9 cellular contexts compared by ENCODE assay signal in genomic region chr3:33278106-33278672, GRCh38. TPM values are rescaled to one million over a fixed set of nuclear protein-coding genes. Genes with fewer than 3 reads are reported as not detected.
A peak's percentile ranks its signal among the peaks of the same experiment; 100 is the strongest.
DNase-seq lines count a peak whose midpoint lies in the region; ATAC-seq and TF ChIP-seq lines count a peak whose summit lies in the region.
"Had no signal": no experiment of that assay in that cellular context is flagged by ENCODE, and none has a peak within 500 bp of the region (broad histone marks: within the 10 kb centered on the region; RNA-seq: fewer than 3 reads in every experiment).

No MANE protein-coding gene starts in this region.

- intact Hi-C loops in sigmoid colon (cut with DNase I), result no loop called here

- peak overlapping the region in 1 of 4 donors; percentile 82 for H3K27ac ChIP-seq in gastroesophageal sphincter
- H3K27ac ChIP-seq in sigmoid colon, result peak overlapping the region in 3 of 4 donors; percentile 68 to 81 (median 72)

- TF ChIP-seq EP300 in gastroesophageal sphincter (IDR thresholded peaks at IDR 0.05) (no peak), sigmoid colon (IDR thresholded peaks at IDR 0.05) (no peak)

- H3K4me1 ChIP-seq in gastroesophageal sphincter, result peaks cover 0 to 26% (median 0%) of the 10 kb centered on the region in 3 donors
- H3K4me1 ChIP-seq in sigmoid colon, result peaks cover 0 to 15% (median 5%) of the 10 kb centered on the region in 4 donors

- no peaks in the 10 kb centered on the region for H3K9me3 ChIP-seq in gastroesophageal sphincter
- H3K9me3 ChIP-seq in sigmoid colon, result no peaks in the 10 kb centered on the region

- peak; percentile 36 for ATAC-seq in gastroesophageal sphincter
- no peak for ATAC-seq in GM19351 (IDR thresholded peaks at IDR 0.05; ENCODE audit: unreplicated experiment)
- ATAC-seq in GM18870 (IDR thresholded peaks at IDR 0.05; ENCODE audit: unreplicated experiment), result no peak
- ATAC-seq in GM19452 (IDR thresholded peaks at IDR 0.05; ENCODE audit: unreplicated experiment), result no peak

- peak; percentile 29 for DNase-seq in H7
- peak; percentile 6 for DNase-seq in RPMI7951 (ENCODE audit: low read depth)
- DNase-seq in sigmoid colon, result no peak
- DNase-seq in activated naive CD4-positive, alpha-beta T cell treated with Interleukin-2 at 50 U/mL for 16 hours, result no peak
- DNase-seq: left cardiac atrium had no signal

- H3K4me3 ChIP-seq in H7 (ENCODE audit: insufficient read depth, low read depth, low read length), result peak overlapping the region; percentile 66
- peak overlapping the region; percentile 65 to 91 for H3K4me3 ChIP-seq in gastroesophageal sphincter
- H3K4me3 ChIP-seq in sigmoid colon, result peak overlapping the region; percentile 54 to 95 (median 72)

- TF ChIP-seq CTCF in gastroesophageal sphincter (IDR thresholded peaks at IDR 0.05) (no peak), sigmoid colon (IDR thresholded peaks at IDR 0.05) (no peak)

- no peaks in the 10 kb centered on the region for H3K36me3 ChIP-seq in H7 (replicated peaks; ENCODE audit: control insufficient read depth, insufficient read depth, low read length)
- no peaks in the 10 kb centered on the region for H3K36me3 ChIP-seq in gastroesophageal sphincter
- no peaks in the 10 kb centered on the region for H3K36me3 ChIP-seq in sigmoid colon

- H3K27me3 ChIP-seq in H7 (ENCODE audit: control insufficient read depth, insufficient read depth, low read length) (no peaks in the 10 kb centered on the region), gastroesophageal sphincter (peaks cover 4% of the 10 kb centered on the region), sigmoid colon (no peaks in the 10 kb centered on the region)

- WGBS in gastroesophageal sphincter (ENCODE audit: low coverage in 1 of 2), 2 donors, result 8 to 19% methylated on average over 5 to 9 of the region's 12 CpGs
- WGBS in sigmoid colon, 2 donors, result 8 to 30% methylated on average over 12 of the region's 12 CpGs

- TF ChIP-seq POLR2A in gastroesophageal sphincter (IDR thresholded peaks at IDR 0.05) (no peak), sigmoid colon (IDR thresholded peaks at IDR 0.05) (no peak)

RNA-seq across cellular contexts. Expression of gene FBXL2, which starts 0.9 kb away (rescaled TPM):
- total RNA-seq in H7 (2014; rRNA removed; shearing (Covaris generic)), result 5.3 and 5.4 TPM in 2 replicates
- 9.1 and 9.5 TPM in 2 replicates for total RNA-seq in RPMI7951 (2014; rRNA removed; shearing (Covaris generic))
- total RNA-seq in gastroesophageal sphincter (10 to 100 TPM in 3 of 4 donors, 1 to 10 TPM in 1; 9.3 to 14.4 (median 12.2) TPM), sigmoid colon (10 to 100 TPM in 3 of 4 donors, 1 to 10 TPM in 1; 7.9 to 17.2 (median 11.1) TPM)
- 1 to 10 TPM in 1 of 3 donors, not detected in 2; 1.2 TPM for polyA plus RNA-seq in sigmoid colon

RNA-seq across cellular contexts. Expression of gene SUSD5, which starts 59.6 kb away (rescaled TPM):
- 0.59 TPM in 2 replicates for total RNA-seq in H7 (2014; rRNA removed; shearing (Covaris generic))
- 4.6 and 7.5 TPM in 2 replicates for total RNA-seq in RPMI7951 (2014; rRNA removed; shearing (Covaris generic))
- 1 to 10 TPM in 3 of 4 donors, under 1 TPM in 1; 0.69 to 4.5 (median 2.1) TPM for total RNA-seq in gastroesophageal sphincter
- 10 to 100 TPM in 1 of 4 donors, 1 to 10 TPM in 3; 1.3 to 10.9 (median 2.5) TPM for total RNA-seq in sigmoid colon
- under 1 TPM in 2 of 3 donors, not detected in 1; under 0.01 to 0.64 TPM for polyA plus RNA-seq in sigmoid colon

Comparison
In these comparisons a context has a peak if more than half of its experiments do, and no peak if none do; other contexts are left out.
1. DNase-seq: peak in H7 (single experiment) and RPMI7951 (single experiment); none in sigmoid colon (single experiment) and activated naive CD4-positive, alpha-beta T cell treated with Interleukin-2 at 50 U/mL for 16 hours (single experiment).
2. Peak in every context shown above with its lines, with median percentiles within 50 percentile points of each other: H3K4me3 ChIP-seq.